ENCODE assay signal across 2 cellular contexts in genomic region chr1:1676087-1676486, GRCh38. TPM values are rescaled to one million over a fixed set of nuclear protein-coding genes. Genes with fewer than 3 reads are reported as not detected.
"Had no signal": no experiment of that assay in that cellular context is flagged by ENCODE, and none has a peak within 500 bp of the region (broad histone marks: within the 10 kb centered on the region; RNA-seq: fewer than 3 reads in every experiment).

No MANE protein-coding gene starts in this region.

RNA-seq across cellular contexts. Expression of gene MMP23B, which starts 44.1 kb away (rescaled TPM):
- polyA plus RNA-seq: keratinocyte; naive thymus-derived CD4-positive, alpha-beta T cell had no signal
